15 cellular contexts compared by ENCODE assay signal in the genomic region with DNA sequence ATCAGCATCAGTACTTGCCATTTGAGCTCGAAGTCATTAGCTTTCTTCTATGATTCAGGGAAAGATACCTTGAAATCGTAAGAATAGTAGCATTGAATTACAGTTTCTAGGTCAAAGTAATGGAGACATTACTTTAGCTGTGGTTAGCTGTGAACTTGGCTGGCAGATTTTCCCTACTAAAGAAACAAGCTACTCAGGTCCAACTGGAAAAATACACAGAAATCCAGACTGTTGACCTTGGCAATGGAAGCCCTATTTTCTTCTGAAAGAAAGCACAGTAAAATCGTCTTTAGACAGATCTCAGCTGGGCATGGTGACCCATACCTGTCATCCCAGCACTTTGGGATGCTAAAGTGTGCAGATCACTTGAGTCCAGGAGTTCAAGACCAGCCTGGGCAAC.
"Had no signal": no experiment of that assay in that cellular context is flagged by ENCODE, and none has a peak within 500 bp of the region (broad histone marks: within the 10 kb centered on the region; RNA-seq: fewer than 3 reads in every experiment).

No MANE protein-coding gene starts in this region.

- H3K9me3 Mint-ChIP-seq: effector memory CD8-positive, alpha-beta T cell; type B pancreatic cell had no signal

- H3K4me1 Mint-ChIP-seq: naive B cell, nephron progenitor cell had no signal

- H3K27me3 ChIP-seq: esophagus squamous epithelium, foreskin keratinocyte had no signal

- ATAC-seq: effector memory CD8-positive, alpha-beta T cell; foreskin keratinocyte; left ventricle myocardium superior; right cardiac atrium had no signal

- H3K4me3 ChIP-seq: esophagus squamous epithelium, smooth muscle cell had no signal

- H3K4me1 ChIP-seq: esophagus squamous epithelium, foreskin keratinocyte had no signal

- H3K4me3 Mint-ChIP-seq: dendritic cell treated with granulocyte-macrophage colony-stimulating factor and Interleukin-4, amounts not matched to agents 40 ng/mL and 50 ng/mL, for 4 days; effector memory CD8-positive, alpha-beta T cell; naive B cell; nephron progenitor cell; type B pancreatic cell had no signal

- H3K27ac Mint-ChIP-seq: dendritic cell treated with granulocyte-macrophage colony-stimulating factor and Interleukin-4, amounts not matched to agents 40 ng/mL and 50 ng/mL, for 4 days; effector memory CD8-positive, alpha-beta T cell; naive B cell; nephron progenitor cell; type B pancreatic cell had no signal

- H3K36me3 Mint-ChIP-seq: naive B cell, type B pancreatic cell had no signal

- H3K27me3 Mint-ChIP-seq: dendritic cell treated with granulocyte-macrophage colony-stimulating factor and Interleukin-4, amounts not matched to agents 40 ng/mL and 50 ng/mL, for 4 days; type B pancreatic cell had no signal

- H3K27ac ChIP-seq: esophagus squamous epithelium, foreskin keratinocyte had no signal

- H3K9me3 ChIP-seq: esophagus squamous epithelium had no signal

- H3K36me3 ChIP-seq: esophagus squamous epithelium had no signal

- DNase-seq: effector memory CD8-positive, alpha-beta T cell; esophagus squamous epithelium; foreskin keratinocyte; kidney; left cardiac atrium; left ventricle myocardium superior; mesendoderm; naive B cell; nephron progenitor cell; right cardiac atrium; stimulated activated CD4-positive, alpha-beta T cell treated with anti-CD3 and anti-CD28 coated beads, Interleukin-2, amount 100 ng/mL, for 48 hours; stimulated activated naive CD4-positive, alpha-beta T cell treated with Interleukin-2 at 50 U/mL for 16 hours had no signal
